Comparison of ENCODE assay signal across 10 cellular contexts in genomic region chr3:29335921-29336320, GRCh38. TPM values are rescaled to one million over a fixed set of nuclear protein-coding genes. Genes with fewer than 3 reads are reported as not detected.
DNase-seq lines count a peak whose midpoint lies in the region; ATAC-seq and TF ChIP-seq lines count a peak whose summit lies in the region.
"Had no signal": no experiment of that assay in that cellular context is flagged by ENCODE, and none has a peak within 500 bp of the region (broad histone marks: within the 10 kb centered on the region; RNA-seq: fewer than 3 reads in every experiment).

No MANE protein-coding gene starts in this region.

- DNase-seq in right atrium auricular region (ENCODE audit: low spot score) (no peak), Right ventricle myocardium inferior (ENCODE audit: missing footprints) (no peak), epithelial cell of proximal tubule (ENCODE audit: low read depth) (no peak), osteoblast (ENCODE audit: insufficient read length, low spot score, missing footprints) (peak; percentile 19), HEK293T (ENCODE audit: extremely low spot score) (no peak), SW 1271 (lab: John Stamatoyannopoulos, UW) (no peak)
- DNase-seq: stimulated activated CD4-positive, alpha-beta T cell treated with anti-CD3 and anti-CD28 coated beads, Interleukin-15, amount 100 ng/mL, for 24 hours had no signal

- H3K4me1 ChIP-seq in right atrium auricular region (peaks cover 0 to 63% of the 10 kb centered on the region in 2 donors), osteoblast (ENCODE audit: insufficient read depth, low read length) (peaks cover 49% of the 10 kb centered on the region)

- H3K4me3 ChIP-seq in right atrium auricular region: peak overlapping the region in 1 of 2 donors; percentile 36
- H3K4me3 ChIP-seq in epithelial cell of proximal tubule (ENCODE audit: low read depth, low read length): peak overlapping the region; percentile 37
- H3K4me3 ChIP-seq in osteoblast (ENCODE audit: insufficient read depth, low read length): peak overlapping the region; percentile 53

- CTCF ChIA-PET in HEK293T (lab: Yijun Ruan, JAX): interaction anchor here (1.0 to 1.2 kb wide), 2 partner anchors 9 to 54 kb away, joined by 3 read pairs; no protein-coding TSS in a partner anchor

- H2AFZ ChIP-seq in osteoblast (ENCODE audit: low read length): no peak overlapping the region

- POLR2A ChIA-PET in HEK293T (lab: Yijun Ruan, JAX): no interaction called here

- ATAC-seq in Right ventricle myocardium inferior (no peak), GM19023 (IDR thresholded peaks at IDR 0.05; ENCODE audit: unreplicated experiment) (no peak), HG03108 (IDR thresholded peaks at IDR 0.05; ENCODE audit: unreplicated experiment) (no peak)

- no peaks in the 10 kb centered on the region for H3K36me3 ChIP-seq in right atrium auricular region
- no peaks in the 10 kb centered on the region for H3K36me3 ChIP-seq in osteoblast (ENCODE audit: insufficient read depth, low read length)

- peak overlapping the region; percentile 79 for H3K4me2 ChIP-seq in osteoblast (ENCODE audit: insufficient read depth, low read length)

- no peak for TF ChIP-seq CTCF in right atrium auricular region (IDR thresholded peaks at IDR 0.05)
- TF ChIP-seq CTCF in epithelial cell of proximal tubule (conservative IDR thresholded peaks at IDR 0.05; ENCODE audit: low read depth, low read length): no peak
- TF ChIP-seq CTCF in osteoblast (IDR thresholded peaks at IDR 0.05; ENCODE audit: extremely low read depth, low read depth, low read length): no peak

- H3K27me3 ChIP-seq in right atrium auricular region (no peaks in the 10 kb centered on the region), osteoblast (ENCODE audit: insufficient read depth, low read length) (no peaks in the 10 kb centered on the region)

- intact Hi-C loops in Right ventricle myocardium inferior (cut with DNase I): no loop called here

- H3K27ac ChIP-seq in right atrium auricular region (peak overlapping the region; percentile 74 to 82), osteoblast (ENCODE audit: low read depth, low read length) (peak overlapping the region; percentile 88)

- peaks cover 81% of the 10 kb centered on the region for H3K79me2 ChIP-seq in osteoblast (ENCODE audit: insufficient read depth, low read length)

- H4K20me1 ChIP-seq in osteoblast (ENCODE audit: insufficient read depth, low read length): peaks cover 6% of the 10 kb centered on the region

- no peaks in the 10 kb centered on the region for H3K9me3 ChIP-seq in right atrium auricular region
- H3K9me3 ChIP-seq in osteoblast (ENCODE audit: low read depth, low read length): no peaks in the 10 kb centered on the region

TF ChIP-seq in HEK293T, 16 proteins besides CTCF, POLR2A, EP300 and RAD21:
- TF ChIP-seq SP1 (IDR thresholded peaks at IDR 0.05) (no peak), FOXM1 (IDR thresholded peaks at IDR 0.05; ENCODE audit: borderline replicate concordance) (no peak), LEF1 (IDR thresholded peaks at IDR 0.05; ENCODE audit: borderline replicate concordance) (no peak), HDGF (IDR thresholded peaks at IDR 0.05; ENCODE audit: borderline replicate concordance) (no peak), ZNF384 (IDR thresholded peaks at IDR 0.05) (no peak), ARNT (IDR thresholded peaks at IDR 0.05) (no peak), BHLHE40 (IDR thresholded peaks at IDR 0.05; ENCODE audit: borderline replicate concordance) (no peak), NFRKB (IDR thresholded peaks at IDR 0.05) (no peak), FOXK2 (IDR thresholded peaks at IDR 0.05) (no peak), SUZ12 (IDR thresholded peaks at IDR 0.05) (no peak)

RNA-seq across cellular contexts. Expression of gene RBMS3, which starts 55.0 kb away (rescaled TPM):
- total RNA-seq in right atrium auricular region: 10 to 100 TPM; 27.3 to 51.4 TPM
- 32.7 TPM for total RNA-seq in Right ventricle myocardium inferior
- 7.7 and 13.2 TPM in 2 replicates for total RNA-seq in epithelial cell of proximal tubule
- 80.4 and 81.1 TPM in 2 replicates for total RNA-seq in osteoblast
- total RNA-seq: B cell had no signal
